In genomic region chr4:69568787-69569186, GRCh38 we compare ENCODE assay signal across 21 cellular contexts.
A peak's percentile ranks its signal among the peaks of the same experiment; 100 is the strongest.
DNase-seq lines count a peak whose midpoint lies in the region; ATAC-seq, FAIRE-seq and TF ChIP-seq lines count a peak whose summit lies in the region.
"Had no signal": no experiment of that assay in that cellular context is flagged by ENCODE, and none has a peak within 500 bp of the region (broad histone marks: within the 10 kb centered on the region; RNA-seq: fewer than 3 reads in every experiment).

No MANE protein-coding gene starts in this region.

- H3K4me1 ChIP-seq in A549: no peaks in the 10 kb centered on the region
- no peaks in the 10 kb centered on the region for H3K4me1 ChIP-seq in astrocyte (ENCODE audit: insufficient read depth, low read length)
- H3K4me1 ChIP-seq in small intestine (ENCODE audit: control insufficient read depth in 2 of 2, insufficient read depth in 1 of 2, low read depth in 1 of 2, low read length in 1 of 2): no peaks in the 10 kb centered on the region
- H3K4me1 ChIP-seq: Caco-2 had no signal

- H3K9ac ChIP-seq in astrocyte (ENCODE audit: low read length): no peak overlapping the region
- H3K9ac ChIP-seq: BLaER1 had no signal

- no peaks in the 10 kb centered on the region for H4K20me1 ChIP-seq in astrocyte (ENCODE audit: insufficient read depth, low read length)
- H4K20me1 ChIP-seq: BLaER1 had no signal

- H3K36me3 ChIP-seq in astrocyte (ENCODE audit: insufficient read depth, low read length) (no peaks in the 10 kb centered on the region), small intestine (ENCODE audit: control insufficient read depth in 2 of 2, insufficient read depth in 2 of 2, low read length in 2 of 2) (no peaks in the 10 kb centered on the region)
- H3K36me3 ChIP-seq: BLaER1 had no signal

- DNase-seq in A549 (ENCODE audit: low read depth in 1 of 2, low spot score in 1 of 2): no peak
- peak; percentile 41 for DNase-seq in Caki2 (ENCODE audit: low read depth)
- peak; percentile 6 for DNase-seq in astrocyte (ENCODE audit: low read depth)
- peak; percentile 26 for DNase-seq in small intestine
- no peak for DNase-seq in NCI-H524 (lab: John Stamatoyannopoulos, UW)
- no peak for DNase-seq in retina
- DNase-seq: Caco-2; CD4-positive, CD25-positive, alpha-beta regulatory T cell; CD8-positive, alpha-beta T cell; DMS 273 treated with DMSO at 0.1 percent for 48 hours; DMS79; EL; GDM1; H9 had no signal

- no peak for TF ChIP-seq CTCF in A549 (IDR thresholded peaks at IDR 0.05)
- no peak for TF ChIP-seq CTCF in astrocyte (IDR thresholded peaks at IDR 0.05; ENCODE audit: insufficient read depth, low read depth, low read length)

- H3K27ac Mint-ChIP-seq in astrocyte (ENCODE audit: unreplicated experiment): no peak overlapping the region
- H3K27ac Mint-ChIP-seq: B cell; CD4-positive, CD25-positive, alpha-beta regulatory T cell; CD8-positive, alpha-beta T cell; GM23338; H9 had no signal

- CTCF ChIA-PET in A549 (lab: Yijun Ruan, JAX): no interaction called here

- ATAC-seq in A549: no peak
- ATAC-seq: CD8-positive, alpha-beta T cell; GM12878; GM23338; HCT116 had no signal

- no peaks in the 10 kb centered on the region for H3K9me3 Mint-ChIP-seq in astrocyte (ENCODE audit: unreplicated experiment)
- H3K9me3 Mint-ChIP-seq: GM23338, H9 had no signal

- H3K36me3 Mint-ChIP-seq in astrocyte (ENCODE audit: low read depth, unreplicated experiment): no peaks in the 10 kb centered on the region
- H3K36me3 Mint-ChIP-seq: CD4-positive, CD25-positive, alpha-beta regulatory T cell; CD8-positive, alpha-beta T cell had no signal

- H3K27ac ChIP-seq in A549 (no peak overlapping the region), astrocyte (ENCODE audit: low read depth, low read length) (no peak overlapping the region), small intestine (ENCODE audit: low read depth in 1 of 2, low read length in 1 of 2) (no peak overlapping the region)
- H3K27ac ChIP-seq: BLaER1, C4-2B had no signal

- H3K4me3 ChIP-seq in A549: no peak overlapping the region
- no peak overlapping the region for H3K4me3 ChIP-seq in astrocyte (ENCODE audit: insufficient read depth, low read depth, low read length)
- no peak overlapping the region for H3K4me3 ChIP-seq in small intestine (ENCODE audit: low read depth in 1 of 2, low read length in 2 of 2)
- H3K4me3 ChIP-seq: BLaER1, GM12878, GM23338 had no signal

- H3K4me1 Mint-ChIP-seq in astrocyte (ENCODE audit: low read depth, unreplicated experiment): peaks cover 4% of the 10 kb centered on the region
- H3K4me1 Mint-ChIP-seq: B cell; CD4-positive, CD25-positive, alpha-beta regulatory T cell; H9 had no signal

- H3K4me2 ChIP-seq in A549: no peak overlapping the region
- H3K4me2 ChIP-seq in astrocyte (ENCODE audit: low read length): no peak overlapping the region
- H3K4me2 ChIP-seq: BLaER1, GM23338 had no signal

- FAIRE-seq in A549 (lab: Jason Lieb, UNC) (no peak), astrocyte (lab: Jason Lieb, UNC) (no peak), small intestine (lab: Jason Lieb, UNC) (no peak)
- FAIRE-seq: D721Med, GM12878 had no signal

- H3K27me3 Mint-ChIP-seq in astrocyte (ENCODE audit: low read depth, unreplicated experiment): no peaks in the 10 kb centered on the region
- H3K27me3 Mint-ChIP-seq: B cell; CD4-positive, CD25-positive, alpha-beta regulatory T cell had no signal

- TF ChIP-seq EP300 in A549 (IDR thresholded peaks at IDR 0.05): no peak

- H3K79me2 ChIP-seq in astrocyte (ENCODE audit: insufficient read depth, low read length): no peaks in the 10 kb centered on the region

- no peaks in the 10 kb centered on the region for H3K9me3 ChIP-seq in A549
- H3K9me3 ChIP-seq in astrocyte (ENCODE audit: insufficient read depth, low read depth, low read length): no peaks in the 10 kb centered on the region
- H3K9me3 ChIP-seq in small intestine (ENCODE audit: control insufficient read depth, low read depth): no peaks in the 10 kb centered on the region
- H3K9me3 ChIP-seq: BLaER1, Caco-2 had no signal

- H3K4me3 Mint-ChIP-seq in astrocyte (ENCODE audit: unreplicated experiment): no peak overlapping the region
- H3K4me3 Mint-ChIP-seq: B cell; CD4-positive, CD25-positive, alpha-beta regulatory T cell; CD8-positive, alpha-beta T cell; GM23338; H9 had no signal

- POLR2A ChIA-PET in A549 (lab: Yijun Ruan, JAX): no interaction called here

- WGBS in A549 (ENCODE audit: missing lambda C conversion rate): 0% methylated on average over 1 of the region's 1 CpG
- WGBS in small intestine, 3 donors: 15 to 70% (median 39%) methylated on average over 1 of the region's 1 CpG

- TF ChIP-seq POLR2A in A549 (IDR thresholded peaks at IDR 0.05; ENCODE audit: low read length): no peak

- H3K27me3 ChIP-seq in astrocyte (ENCODE audit: insufficient read depth, low read length) (no peaks in the 10 kb centered on the region), small intestine (ENCODE audit: control insufficient read depth in 2 of 2, insufficient read depth in 2 of 2, low read length in 2 of 2) (no peaks in the 10 kb centered on the region)
- H3K27me3 ChIP-seq: BLaER1 had no signal

- TF ChIP-seq RAD21 in A549 (conservative IDR thresholded peaks at IDR 0.05 in 1 of 2, IDR thresholded peaks at IDR 0.05 in 1 of 2): no peak

- in situ Hi-C loops in Caki2 (cut with HindIII; ENCODE audit: low pct_unique_long_range_greater_than_20kb, low sequenced_read_pairs): no loop called here

- H2AFZ ChIP-seq in astrocyte (ENCODE audit: low read depth, low read length): no peak overlapping the region
- H2AFZ ChIP-seq: GM23338 had no signal

TF ChIP-seq in A549, 52 proteins besides CTCF, POLR2A, EP300 and RAD21:
- TF ChIP-seq CBX2 (IDR thresholded peaks at IDR 0.05; ENCODE audit: borderline replicate concordance, low read depth) (no peak), CHD2 (IDR thresholded peaks at IDR 0.05; ENCODE audit: low read length, partially characterized antibody) (no peak), ESRRA (IDR thresholded peaks at IDR 0.05; ENCODE audit: borderline replicate concordance, low read length) (no peak), MAZ (IDR thresholded peaks at IDR 0.05; ENCODE audit: borderline replicate concordance, low read depth, low read length) (no peak), EHMT2 (IDR thresholded peaks at IDR 0.05; ENCODE audit: low read depth) (no peak), NFE2L2 (conservative IDR thresholded peaks at IDR 0.05; ENCODE audit: low read length) (0 out of 2 replicates have a peak, but pooled peaks have one; percentile 10)

Comparison
In these comparisons a context has a peak if more than half of its experiments do, and no peak if none do; other contexts are left out.
1. DNase-seq: peak in Caki2 (single experiment), astrocyte (single experiment) and small intestine (single experiment); none in A549 (0 of 2), NCI-H524 (0 of 2) and retina (single experiment).